Comparison of ENCODE assay signal across 8 cellular contexts in genomic region chr14:70908918-70909641, GRCh38. TPM values are rescaled to one million over a fixed set of nuclear protein-coding genes. Genes with fewer than 3 reads are reported as not detected.
A peak's percentile ranks its signal among the peaks of the same experiment; 100 is the strongest.
DNase-seq lines count a peak whose midpoint lies in the region; ATAC-seq and TF ChIP-seq lines count a peak whose summit lies in the region.

No MANE protein-coding gene starts in this region.

- H4K8ac ChIP-seq in mesendoderm (ENCODE audit: low read depth, low read length): no peak overlapping the region

- no peak overlapping the region for H2BK120ac ChIP-seq in mesendoderm (ENCODE audit: low read depth, low read length)

- H3K4ac ChIP-seq in mesendoderm (ENCODE audit: low read depth, low read length): no peak overlapping the region

- H3K27ac Mint-ChIP-seq in brain: peak overlapping the region; percentile 94 to 99 (median 96)

- peak overlapping the region in 9 of 10 donors; percentile 93 to 98 (median 94) for H3K27ac ChIP-seq in heart right ventricle
- H3K27ac ChIP-seq in mesendoderm (ENCODE audit: low read depth, low read length): peak overlapping the region; percentile 92
- H3K27ac ChIP-seq in uterus: peak overlapping the region; percentile 98 to 99

- TF ChIP-seq CTCF in heart right ventricle (IDR thresholded peaks at IDR 0.05): no peak
- no peak for TF ChIP-seq CTCF in brain (conservative IDR thresholded peaks at IDR 0.05)
- no peak for TF ChIP-seq CTCF in uterus (IDR thresholded peaks at IDR 0.05)

- H3K36me3 ChIP-seq in heart right ventricle (no peaks in the 10 kb centered on the region), mesendoderm (ENCODE audit: control insufficient read depth, insufficient read depth, low read length) (no peaks in the 10 kb centered on the region), uterus (no peaks in the 10 kb centered on the region)

- no peak for DNase-seq in heart right ventricle
- DNase-seq in left cardiac atrium: no peak
- DNase-seq in mesendoderm: no peak
- DNase-seq in uterus: no peak
- no peak for DNase-seq in cerebellar nuclear complex (lab: John Stamatoyannopoulos, UW)
- DNase-seq in cerebellum (ENCODE audit: low spot score): no peak

- H2BK5ac ChIP-seq in mesendoderm (ENCODE audit: low read length): no peak overlapping the region

- peaks cover 25% of the 10 kb centered on the region for H3K36me3 Mint-ChIP-seq in brain

- no peak for ATAC-seq in heart right ventricle
- ATAC-seq in left cardiac atrium: no peak
- no peak for ATAC-seq in HG03045 (IDR thresholded peaks at IDR 0.05; ENCODE audit: unreplicated experiment)

- intact Hi-C loops in heart right ventricle (cut with DNase I) (loop anchor here in 9 of 10 donors (1.0 to 10.0 kb wide), 8 partner anchors 43 to 92 kb away; no protein-coding TSS in a partner anchor), left cardiac atrium (cut with DNase I) (loop anchor here (5.0 to 10.0 kb wide), 3 partner anchors 48 to 63 kb away; no protein-coding TSS in a partner anchor), uterus (cut with DNase I; ENCODE audit: low total_unique reads) (no loop called here)

- H4K5ac ChIP-seq in mesendoderm (ENCODE audit: low read length): no peak overlapping the region

- no peak overlapping the region for H3K18ac ChIP-seq in mesendoderm (ENCODE audit: low read length)

- peak overlapping the region; percentile 91 to 99 (median 97) for H3K4me3 Mint-ChIP-seq in brain

- peaks cover 5% of the 10 kb centered on the region for H3K79me1 ChIP-seq in mesendoderm (ENCODE audit: low read length)

- H3K9me3 ChIP-seq in heart right ventricle (no peaks in the 10 kb centered on the region), uterus (no peaks in the 10 kb centered on the region)

- H2BK15ac ChIP-seq in mesendoderm (replicated peaks; ENCODE audit: low read depth): no peak overlapping the region

- H3K79me2 ChIP-seq in mesendoderm (ENCODE audit: control insufficient read depth, insufficient read depth, low read length): peaks cover 48% of the 10 kb centered on the region

- peaks cover 70% of the 10 kb centered on the region for H3K4me1 Mint-ChIP-seq in brain

- H2AK5ac ChIP-seq in mesendoderm (ENCODE audit: low read length): no peak overlapping the region

- no peaks in the 10 kb centered on the region for H3K27me3 ChIP-seq in heart right ventricle
- H3K27me3 ChIP-seq in mesendoderm (ENCODE audit: insufficient read depth, low read length, poor library complexity): no peaks in the 10 kb centered on the region
- no peaks in the 10 kb centered on the region for H3K27me3 ChIP-seq in uterus

- peak overlapping the region; percentile 94 for H3K9ac ChIP-seq in mesendoderm (ENCODE audit: low read length)

- TF ChIP-seq POLR2A in uterus (IDR thresholded peaks at IDR 0.05): no peak

- H3K4me1 ChIP-seq in heart right ventricle (peaks cover 7 to 78% (median 61%) of the 10 kb centered on the region in 9 donors), mesendoderm (ENCODE audit: control insufficient read depth, low read depth, low read length) (no peaks in the 10 kb centered on the region), uterus (peaks cover 8 to 11% of the 10 kb centered on the region in 2 donors)

- peaks cover 0 to 1% (median 0%) of the 10 kb centered on the region in 5 experiments for H3K9me3 Mint-ChIP-seq in brain

- H3K56ac ChIP-seq in mesendoderm (ENCODE audit: low read length): peak overlapping the region; percentile 97

- H3K23ac ChIP-seq in mesendoderm (ENCODE audit: low read length): no peak overlapping the region

- 23 to 30% methylated on average over 6 of the region's 6 CpGs for WGBS in heart right ventricle, 2 donors
- no CpG with 5 or more reads among the region's 6 CpGs for WGBS in mesendoderm (ENCODE audit: extremely low coverage, insufficient coverage, low lambda C conversion rate)

- H3K4me3 ChIP-seq in heart right ventricle: peak overlapping the region; percentile 91 to 98 (median 94)
- peak overlapping the region; percentile 92 for H3K4me3 ChIP-seq in mesendoderm (ENCODE audit: low read length)
- H3K4me3 ChIP-seq in uterus: peak overlapping the region; percentile 64 to 87

- H3K27me3 Mint-ChIP-seq in brain: peaks cover 8% of the 10 kb centered on the region

- peak overlapping the region; percentile 96 for H3K4me2 ChIP-seq in mesendoderm (ENCODE audit: low read length)

RNA-seq across cellular contexts. Expression of gene PCNX1, which starts 1.8 kb away (rescaled TPM):
- total RNA-seq in heart right ventricle (10 to 100 TPM; 27.4 to 66.6 (median 48.2) TPM), left cardiac atrium (10 to 100 TPM; 31.0 to 44.1 TPM), uterus (100 to 1,000 TPM in 2 of 4 donors, 10 to 100 TPM in 2; 34.6 to 112 (median 90.3) TPM), cerebellum (130 TPM)
- polyA plus RNA-seq in heart right ventricle (1 to 10 TPM; 4.5 to 7.9 TPM), brain (ENCODE audit: insufficient read depth, low read depth, low replicate concordance) (8.5 TPM)
- polyA plus RNA-seq in mesendoderm (2013, experiment 1 of 2): 13.3 TPM
- 13.2 TPM for polyA plus RNA-seq in mesendoderm (2013, experiment 2 of 2)
